In the genomic region with DNA sequence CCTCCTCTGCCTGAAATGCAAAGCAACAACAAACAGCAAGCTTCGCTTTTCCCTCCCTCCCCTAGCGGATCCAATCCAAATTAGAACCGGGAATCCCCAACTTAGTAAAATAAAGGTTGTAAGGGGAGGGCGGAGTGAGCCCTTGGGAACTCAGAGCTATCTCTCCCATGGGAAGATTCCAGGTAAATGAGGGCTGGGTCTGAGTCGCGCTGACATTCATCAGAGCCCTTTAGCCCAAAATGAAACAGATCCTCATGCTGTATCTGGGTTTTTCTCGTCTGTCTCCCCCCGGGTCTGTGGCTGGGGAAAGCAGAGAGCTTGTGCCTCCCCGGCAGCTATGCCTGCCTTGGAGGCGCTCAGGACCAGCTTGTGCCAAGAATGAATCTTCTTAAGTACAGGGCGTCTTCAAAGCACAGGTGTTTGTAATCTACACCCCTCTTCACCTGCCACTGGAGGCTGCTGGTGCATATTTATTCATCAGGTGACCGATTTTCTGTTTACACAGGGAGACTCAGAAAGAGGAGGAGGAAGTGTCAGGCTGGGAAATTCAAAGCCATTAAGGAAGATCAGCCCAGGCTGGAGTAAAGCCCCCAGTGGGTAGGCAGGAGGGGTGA, we compare ENCODE assay signal across 8 cellular contexts. TPM values are rescaled to one million over a fixed set of nuclear protein-coding genes. Genes with fewer than 3 reads are reported as not detected.
DNase-seq lines count a peak whose midpoint lies in the region; ATAC-seq and TF ChIP-seq lines count a peak whose summit lies in the region.

No MANE protein-coding gene starts in this region.

- peaks cover 8% of the 10 kb centered on the region for H3K4me1 ChIP-seq in effector memory CD4-positive, alpha-beta T cell (ENCODE audit: control insufficient read depth, insufficient read depth, low read length, poor library complexity, severe bottlenecking)

- ATAC-seq in HG03025 (IDR thresholded peaks at IDR 0.05; ENCODE audit: low FRiP score, unreplicated experiment), result no peak

- no peaks in the 10 kb centered on the region for H3K27me3 ChIP-seq in effector memory CD4-positive, alpha-beta T cell (replicated peaks; ENCODE audit: control insufficient read depth, insufficient read depth, low read length, poor library complexity, severe bottlenecking)

- peak overlapping the region; percentile 74 for H3K27ac ChIP-seq in effector memory CD4-positive, alpha-beta T cell (ENCODE audit: insufficient read depth, low read length, poor library complexity, severe bottlenecking)
- no peak overlapping the region for H3K27ac ChIP-seq in caudate nucleus (ENCODE audit: low read depth, low read length)

- no peaks in the 10 kb centered on the region for H3K9me3 ChIP-seq in effector memory CD4-positive, alpha-beta T cell (ENCODE audit: control insufficient read depth, low read length)

- POLR2A ChIA-PET in activated CD4-positive, alpha-beta T cell treated with anti-CD3 and anti-CD28 coated beads, Interleukin-2, amount 10 ng/mL, durations not matched to agents 7 days and 5 days (lab: Charles Lee), result interaction anchor here (0.8 kb wide), 1 partner anchor 39 kb away, joined by 3 read pairs; no protein-coding TSS in a partner anchor

- no peak for TF ChIP-seq CTCF in nephron progenitor cell (IDR thresholded peaks at IDR 0.05)

- peak overlapping the region; percentile 86 for H3K27ac Mint-ChIP-seq in activated CD4-positive, alpha-beta T cell treated with anti-CD3 and anti-CD28 coated beads, Interleukin-2, amount 10 ng/mL, durations not matched to agents 7 days and 5 days
- peak overlapping the region; percentile 95 for H3K27ac Mint-ChIP-seq in nephron progenitor cell

- CTCF ChIA-PET in activated CD4-positive, alpha-beta T cell treated with anti-CD3 and anti-CD28 coated beads, Interleukin-2, amount 10 ng/mL, durations not matched to agents 7 days and 5 days (lab: Charles Lee), result interaction anchor here (1.0 to 1.6 kb wide), 2 partner anchors 19 to 52 kb away, joined by 7 read pairs; no protein-coding TSS in a partner anchor

- H3K36me3 Mint-ChIP-seq in activated CD4-positive, alpha-beta T cell treated with anti-CD3 and anti-CD28 coated beads, Interleukin-2, amount 10 ng/mL, durations not matched to agents 7 days and 5 days (ENCODE audit: low read depth), result no peaks in the 10 kb centered on the region
- H3K36me3 Mint-ChIP-seq in nephron progenitor cell (ENCODE audit: low read depth), result no peaks in the 10 kb centered on the region

- H3K4me3 ChIP-seq in effector memory CD4-positive, alpha-beta T cell (ENCODE audit: insufficient read depth, low read depth, low read length, poor library complexity, severe bottlenecking), result no peak overlapping the region

- DNase-seq in activated CD4-positive, alpha-beta T cell treated with anti-CD3 and anti-CD28 coated beads, Interleukin-2, amount 10 ng/mL, durations not matched to agents 7 days and 5 days, result no peak
- no peak for DNase-seq in activated CD4-positive, alpha-beta T cell treated with anti-CD3 and anti-CD28 coated beads for 4 hours
- peak; percentile 85 for DNase-seq in NCI-H526 treated with DMSO at 0.1 percent for 48 hours (lab: John Stamatoyannopoulos, UW)
- no peak for DNase-seq in effector memory CD4-positive, alpha-beta T cell
- DNase-seq in nephron progenitor cell, result no peak
- no peak for DNase-seq in globus pallidus (ENCODE audit: low spot score)
- DNase-seq in caudate nucleus (lab: John Stamatoyannopoulos, UW), result no peak

- peak overlapping the region; percentile 91 for H3K4me3 Mint-ChIP-seq in activated CD4-positive, alpha-beta T cell treated with anti-CD3 and anti-CD28 coated beads, Interleukin-2, amount 10 ng/mL, durations not matched to agents 7 days and 5 days
- peak overlapping the region; percentile 87 for H3K4me3 Mint-ChIP-seq in nephron progenitor cell

- peaks cover 33% of the 10 kb centered on the region for H3K4me1 Mint-ChIP-seq in activated CD4-positive, alpha-beta T cell treated with anti-CD3 and anti-CD28 coated beads, Interleukin-2, amount 10 ng/mL, durations not matched to agents 7 days and 5 days
- H3K4me1 Mint-ChIP-seq in nephron progenitor cell, result peaks cover 69% of the 10 kb centered on the region

- H3K36me3 ChIP-seq in effector memory CD4-positive, alpha-beta T cell (ENCODE audit: control insufficient read depth, insufficient read depth, low read length), result no peaks in the 10 kb centered on the region

- H3K9me3 Mint-ChIP-seq in activated CD4-positive, alpha-beta T cell treated with anti-CD3 and anti-CD28 coated beads, Interleukin-2, amount 10 ng/mL, durations not matched to agents 7 days and 5 days, result no peaks in the 10 kb centered on the region
- H3K9me3 Mint-ChIP-seq in nephron progenitor cell, result no peaks in the 10 kb centered on the region

- no peaks in the 10 kb centered on the region for H3K27me3 Mint-ChIP-seq in activated CD4-positive, alpha-beta T cell treated with anti-CD3 and anti-CD28 coated beads, Interleukin-2, amount 10 ng/mL, durations not matched to agents 7 days and 5 days
- H3K27me3 Mint-ChIP-seq in nephron progenitor cell (ENCODE audit: low read depth, poor library complexity), result peaks cover 2% of the 10 kb centered on the region

RNA-seq across cellular contexts. Expression of a gene that starts 55.0 kb away (rescaled TPM):
- 10 to 100 TPM; 25.7 to 27.3 TPM for total RNA-seq in activated CD4-positive, alpha-beta T cell treated with anti-CD3 and anti-CD28 coated beads, Interleukin-2, amount 10 ng/mL, durations not matched to agents 7 days and 5 days
